Comparison of ENCODE assay signal across 8 cellular contexts in genomic region chr14:60090864-60091519, GRCh38. TPM values are rescaled to one million over a fixed set of nuclear protein-coding genes. Genes with fewer than 3 reads are reported as not detected.
DNase-seq lines count a peak whose midpoint lies in the region; ATAC-seq and TF ChIP-seq lines count a peak whose summit lies in the region.

No MANE protein-coding gene starts in this region.

- no peak for TF ChIP-seq CTCF in A673 (conservative IDR thresholded peaks at IDR 0.05; ENCODE audit: low read depth, low read length)
- TF ChIP-seq CTCF in GM10266 (IDR thresholded peaks at IDR 0.05; ENCODE audit: control insufficient read depth, insufficient read depth, low read depth, missing control alignments), result no peak
- TF ChIP-seq CTCF in foreskin keratinocyte (conservative IDR thresholded peaks at IDR 0.05), result no peak
- no peak for TF ChIP-seq CTCF in natural killer cell (IDR thresholded peaks at IDR 0.05)

- TSS peak; percentile 91 for BruUV-seq in A673 (replicated peaks; lab: Mats Ljungman, UMichigan)

- peak overlapping the region; percentile 99 for H3K27ac ChIP-seq in A673 (ENCODE audit: low read depth, low read length, poor library complexity, severe bottlenecking)
- peak overlapping the region; percentile 96 for H3K27ac ChIP-seq in foreskin keratinocyte

- peaks cover 7% of the 10 kb centered on the region for H3K36me3 Mint-ChIP-seq in activated T-cell treated with anti-CD3 and anti-CD28 coated beads, Interleukin-2, amount 50 U/mL, for 4 hours (ENCODE audit: insufficient read depth)
- no peaks in the 10 kb centered on the region for H3K36me3 Mint-ChIP-seq in natural killer cell

- H3K27me3 ChIP-seq in A673 (replicated peaks; ENCODE audit: insufficient read depth, low read depth, low read length, poor library complexity) (no peaks in the 10 kb centered on the region), foreskin keratinocyte (no peaks in the 10 kb centered on the region)

- no peak for ATAC-seq in activated T-cell treated with anti-CD3 and anti-CD28 coated beads, Interleukin-2, amount 50 U/mL, for 4 hours
- ATAC-seq in foreskin keratinocyte (peak; percentile 2), natural killer cell (no peak), HG03139 (IDR thresholded peaks at IDR 0.05; ENCODE audit: unreplicated experiment) (no peak), HG02938 (IDR thresholded peaks at IDR 0.05; ENCODE audit: unreplicated experiment) (no peak)

- DNase-seq in A673 (ENCODE audit: low spot score) (peak; percentile 88), GM10266 (ENCODE audit: extremely low spot score) (peak; percentile 28), NCI-H446 treated with DMSO at 0.1 percent for 48 hours (lab: John Stamatoyannopoulos, UW) (peak; percentile 66), foreskin keratinocyte (no peak), natural killer cell (no peak)
- DNase-seq in activated T-cell treated with anti-CD3 and anti-CD28 coated beads, Interleukin-2, amount 50 U/mL, for 4 hours, result peak; percentile 7

- no peaks in the 10 kb centered on the region for H3K9me3 Mint-ChIP-seq in activated T-cell treated with anti-CD3 and anti-CD28 coated beads, Interleukin-2, amount 50 U/mL, for 4 hours
- H3K9me3 Mint-ChIP-seq in natural killer cell, result no peaks in the 10 kb centered on the region

- peak overlapping the region; percentile 87 for H3K4me3 Mint-ChIP-seq in activated T-cell treated with anti-CD3 and anti-CD28 coated beads, Interleukin-2, amount 50 U/mL, for 4 hours
- peak overlapping the region; percentile 92 for H3K4me3 Mint-ChIP-seq in natural killer cell

- POLR2A ChIA-PET in A673 (lab: Charles Lee; ENCODE audit: low non-redundant PET), result no interaction called here

- H3K36me3 ChIP-seq in A673 (ENCODE audit: insufficient read depth, low read length, poor library complexity, severe bottlenecking), result no peaks in the 10 kb centered on the region

- no peaks in the 10 kb centered on the region for H3K27me3 Mint-ChIP-seq in activated T-cell treated with anti-CD3 and anti-CD28 coated beads, Interleukin-2, amount 50 U/mL, for 4 hours (ENCODE audit: low read depth)
- peaks cover 0 to 9% of the 10 kb centered on the region in 2 donors for H3K27me3 Mint-ChIP-seq in natural killer cell (ENCODE audit: low read depth in 2 of 2)

- peak overlapping the region; percentile 68 for H3K4me3 ChIP-seq in A673 (ENCODE audit: low read depth, low read length, poor library complexity, severe bottlenecking)

- H3K4me1 ChIP-seq in A673 (ENCODE audit: insufficient read depth, low read length, poor library complexity, severe bottlenecking) (peaks cover 8% of the 10 kb centered on the region), foreskin keratinocyte (peaks cover 26% of the 10 kb centered on the region)

- CTCF ChIA-PET in A673 (lab: Charles Lee), result interaction anchor here (0.6 kb wide), 1 partner anchor 583 kb away, joined by 9 read pairs; no protein-coding TSS in a partner anchor

- peak overlapping the region; percentile 94 to 96 for H3K27ac Mint-ChIP-seq in natural killer cell

- peaks cover 34% of the 10 kb centered on the region for H3K4me1 Mint-ChIP-seq in activated T-cell treated with anti-CD3 and anti-CD28 coated beads, Interleukin-2, amount 50 U/mL, for 4 hours (ENCODE audit: low read depth)
- H3K4me1 Mint-ChIP-seq in natural killer cell, result peaks cover 42% of the 10 kb centered on the region in 2 donors

- intact Hi-C loops in A673 (cut with micrococcal nuclease; ENCODE audit: unreplicated experiment) (no loop called here), natural killer cell (cut with micrococcal nuclease) (loop anchor here (5.0 kb wide), 1 partner anchor 609 kb away; the partner anchor contains the start of genes JKAMP and L3HYPDH)

- no peaks in the 10 kb centered on the region for H3K9me3 ChIP-seq in A673 (ENCODE audit: low read depth, low read length, poor library complexity, severe bottlenecking)

RNA-seq across cellular contexts. Expression of gene PCNX4, which starts 0.7 kb away (rescaled TPM):
- 64.0 and 66.0 TPM in 2 replicates for total RNA-seq in A673 (2021)
- total RNA-seq in activated T-cell treated with anti-CD3 and anti-CD28 coated beads, Interleukin-2, amount 50 U/mL, for 4 hours, result 10 to 100 TPM; 43.3 to 45.5 (median 44.1) TPM
- total RNA-seq in foreskin keratinocyte, result 43.3 and 43.9 TPM in 2 replicates
- polyA plus RNA-seq in foreskin keratinocyte, result 20.5 and 23.1 TPM in 2 replicates
- total RNA-seq in natural killer cell, result 10 to 100 TPM; 51.7 to 78.3 (median 58.3) TPM

Comparison
In these comparisons a context has a peak if more than half of its experiments do, and no peak if none do; other contexts are left out.
1. DNase-seq: peak in A673 (single experiment), GM10266 (single experiment), NCI-H446 treated with DMSO at 0.1 percent for 48 hours (single experiment) and activated T-cell treated with anti-CD3 and anti-CD28 coated beads, Interleukin-2, amount 50 U/mL, for 4 hours (single experiment); none in foreskin keratinocyte (0 of 2) and natural killer cell (single experiment).